In genomic region chr2:21011453-21011852, GRCh38 we compare ENCODE assay signal across 25 cellular contexts. TPM values are rescaled to one million over a fixed set of nuclear protein-coding genes. Genes with fewer than 3 reads are reported as not detected.
"Had no signal": no experiment of that assay in that cellular context is flagged by ENCODE, and none has a peak within 500 bp of the region (broad histone marks: within the 10 kb centered on the region; RNA-seq: fewer than 3 reads in every experiment).

No MANE protein-coding gene starts in this region.

- H3K27me3 ChIP-seq: hepatocyte, left lung, pancreas, sigmoid colon, spleen, tibial nerve, vagina had no signal

- H3K79me2 ChIP-seq: hepatocyte had no signal

- H3K9me3 ChIP-seq: left lung, lower lobe of right lung, pancreas, prostate gland, sigmoid colon, tibial nerve, vagina had no signal

- ATAC-seq: left lung; lower lobe of right lung; naive thymus-derived CD8-positive, alpha-beta T cell; pancreas; stimulated activated effector memory CD8-positive, alpha-beta T cell treated with anti-CD3 and anti-CD28 coated beads, Interleukin-12 subunit alpha, Interleukin-12 subunit beta, amount 100 ng/mL, for 72 hours; stimulated activated naive CD8-positive, alpha-beta T cell treated with anti-CD3 and anti-CD28 coated beads, Interleukin-15, amount 100 ng/mL, for 72 hours had no signal

- H3K9me3 Mint-ChIP-seq: nephron; stimulated activated effector memory CD8-positive, alpha-beta T cell treated with anti-CD3 and anti-CD28 coated beads, Interleukin-12 subunit alpha, Interleukin-12 subunit beta, amount 100 ng/mL, for 72 hours; stimulated activated naive CD8-positive, alpha-beta T cell treated with anti-CD3 and anti-CD28 coated beads, Interleukin-15, amount 100 ng/mL, for 72 hours; type B pancreatic cell had no signal

- H3K4me1 ChIP-seq: left lung, lower lobe of right lung, pancreas, prostate gland, spleen, tibial nerve, vagina had no signal

- H3K36me3 Mint-ChIP-seq: naive thymus-derived CD8-positive, alpha-beta T cell; stimulated activated effector memory CD8-positive, alpha-beta T cell treated with anti-CD3 and anti-CD28 coated beads, Interleukin-12 subunit alpha, Interleukin-12 subunit beta, amount 100 ng/mL, for 72 hours; type B pancreatic cell had no signal

- FAIRE-seq: pancreas, small intestine had no signal

- H2AFZ ChIP-seq: hepatocyte had no signal

- H3K36me3 ChIP-seq: left lung, lower lobe of right lung, pancreas, prostate gland, sigmoid colon, tibial nerve, vagina had no signal

- H3K4me2 ChIP-seq: hepatocyte had no signal

- H3K27ac Mint-ChIP-seq: naive thymus-derived CD8-positive, alpha-beta T cell; nephron; stimulated activated effector memory CD8-positive, alpha-beta T cell treated with anti-CD3 and anti-CD28 coated beads, Interleukin-12 subunit alpha, Interleukin-12 subunit beta, amount 100 ng/mL, for 72 hours; stimulated activated naive CD8-positive, alpha-beta T cell treated with anti-CD3 and anti-CD28 coated beads, Interleukin-15, amount 100 ng/mL, for 72 hours; type B pancreatic cell had no signal

- H3K4me3 ChIP-seq: hepatocyte, left lung, lower lobe of right lung, pancreas, prostate gland, sigmoid colon, spleen, tibial nerve, vagina had no signal

- H3K4me3 Mint-ChIP-seq: naive thymus-derived CD8-positive, alpha-beta T cell; nephron; neural crest cell; stimulated activated effector memory CD8-positive, alpha-beta T cell treated with anti-CD3 and anti-CD28 coated beads, Interleukin-12 subunit alpha, Interleukin-12 subunit beta, amount 100 ng/mL, for 72 hours; stimulated activated naive CD8-positive, alpha-beta T cell treated with anti-CD3 and anti-CD28 coated beads, Interleukin-15, amount 100 ng/mL, for 72 hours; type B pancreatic cell had no signal

- DNase-seq: left lung; lower lobe of right lung; mammary epithelial cell; mesenchymal stem cell; naive thymus-derived CD8-positive, alpha-beta T cell; nucleus accumbens; pancreas; posterior cingulate gyrus; right cardiac atrium; sigmoid colon; small intestine; spleen; stimulated activated CD4-positive, alpha-beta T cell treated with anti-CD3 and anti-CD28 coated beads, Interleukin-4, amount 100 ng/mL, for 24 hours; stimulated activated naive CD4-positive, alpha-beta T cell; stimulated activated naive CD8-positive, alpha-beta T cell treated with anti-CD3 and anti-CD28 coated beads, Interleukin-15, amount 100 ng/mL, for 72 hours; substantia nigra had no signal

- H3K4me1 Mint-ChIP-seq: naive thymus-derived CD8-positive, alpha-beta T cell; neural crest cell; stimulated activated effector memory CD8-positive, alpha-beta T cell treated with anti-CD3 and anti-CD28 coated beads, Interleukin-12 subunit alpha, Interleukin-12 subunit beta, amount 100 ng/mL, for 72 hours; stimulated activated naive CD8-positive, alpha-beta T cell treated with anti-CD3 and anti-CD28 coated beads, Interleukin-15, amount 100 ng/mL, for 72 hours had no signal

- H3K27ac ChIP-seq: hepatocyte, left lung, lower lobe of right lung, pancreas, prostate gland, spleen, tibial nerve, vagina had no signal

RNA-seq across cellular contexts. Expression of gene APOB, which starts 32.4 kb away (rescaled TPM):
- total RNA-seq: kidney epithelial cell; mammary epithelial cell; naive thymus-derived CD8-positive, alpha-beta T cell; vagina had no signal
- polyA plus RNA-seq: mammary epithelial cell; naive thymus-derived CD8-positive, alpha-beta T cell had no signal
